Comparison of ENCODE assay signal across 11 cellular contexts in the genomic region with DNA sequence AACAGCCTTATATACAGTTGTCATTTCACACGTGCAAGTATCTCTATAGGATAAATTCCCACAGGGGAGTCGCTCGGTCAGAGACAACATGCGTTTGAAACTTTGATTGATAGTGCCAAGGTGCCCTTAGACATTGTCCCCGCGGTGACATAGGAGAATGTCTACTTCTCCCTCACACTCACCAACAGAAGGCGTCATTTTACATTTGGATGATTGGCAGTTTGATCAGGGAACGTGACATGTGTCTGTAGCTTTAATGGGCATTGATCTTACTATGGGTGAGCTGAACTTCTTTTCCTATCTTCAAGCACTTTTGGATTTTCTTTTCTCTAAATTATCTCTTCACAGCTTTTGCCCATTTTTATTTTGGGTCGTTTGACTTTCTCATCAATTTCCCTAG. TPM values are rescaled to one million over a fixed set of nuclear protein-coding genes. Genes with fewer than 3 reads are reported as not detected.
"Had no signal": no experiment of that assay in that cellular context is flagged by ENCODE, and none has a peak within 500 bp of the region (broad histone marks: within the 10 kb centered on the region; RNA-seq: fewer than 3 reads in every experiment).

No MANE protein-coding gene starts in this region.

- H3K9ac ChIP-seq: GM23248, KMS-11 had no signal

- H3K27ac ChIP-seq: GM23248, HL-60, KMS-11 had no signal

- ATAC-seq: HCT116, HepG2 had no signal

- H3K4me3 ChIP-seq: GM23248, HAP-1 had no signal

- H3K9me3 ChIP-seq: HAP-1 had no signal

- H3K4me3 Mint-ChIP-seq: IgD-negative memory B cell had no signal

- H3K36me3 ChIP-seq: HAP-1 had no signal

- DNase-seq: GM23248, GOT3, H7, KBM-7 had no signal

- H3K27ac Mint-ChIP-seq: IgD-negative memory B cell had no signal

- H3K4me1 ChIP-seq: HAP-1 had no signal

- H2AFZ ChIP-seq: GM23248 had no signal

- H3K4me2 ChIP-seq: KMS-11 had no signal

RNA-seq across cellular contexts. Expression of a gene that starts 42.6 kb away (rescaled TPM):
- total RNA-seq: GM23248, HepG2, HT1080 had no signal
- polyA plus RNA-seq: GM23248, HepG2, IgD-negative memory B cell had no signal
